In genomic region chr5:32030686-32031478, GRCh38 we compare ENCODE assay signal across 19 cellular contexts.
DNase-seq lines count a peak whose midpoint lies in the region; ATAC-seq, FAIRE-seq and TF ChIP-seq lines count a peak whose summit lies in the region.
"Had no signal": no experiment of that assay in that cellular context is flagged by ENCODE, and none has a peak within 500 bp of the region (broad histone marks: within the 10 kb centered on the region; RNA-seq: fewer than 3 reads in every experiment).

No MANE protein-coding gene starts in this region.

- no TSS peak for BruUV-seq in IMR-90 (replicated peaks; lab: Mats Ljungman, UMichigan)

- H4K5ac ChIP-seq in IMR-90 (ENCODE audit: low read depth, low read length), result no peak overlapping the region

- no peak overlapping the region for H3K27ac ChIP-seq in CD4-positive, alpha-beta T cell (ENCODE audit: low read depth, low read length)
- H3K27ac ChIP-seq in IMR-90 (ENCODE audit: insufficient read depth, low read length) (no peak overlapping the region), mesenchymal stem cell (ENCODE audit: low read length, poor library complexity, severe bottlenecking) (no peak overlapping the region)

- no peaks in the 10 kb centered on the region for H3K36me3 Mint-ChIP-seq in CD4-positive, alpha-beta T cell (ENCODE audit: low read depth)
- H3K36me3 Mint-ChIP-seq: memory B cell had no signal

- no peak for TF ChIP-seq CTCF in CD4-positive, alpha-beta T cell (IDR thresholded peaks at IDR 0.05)
- no peak for TF ChIP-seq CTCF in IMR-90 (conservative IDR thresholded peaks at IDR 0.05; ENCODE audit: low read depth, low read length)
- TF ChIP-seq CTCF in GM13977 (IDR thresholded peaks at IDR 0.05; ENCODE audit: extremely low read depth, insufficient read depth, missing control alignments), result no peak

- H3K4me1 Mint-ChIP-seq in CD4-positive, alpha-beta T cell (ENCODE audit: low read depth), result peaks cover 31% of the 10 kb centered on the region
- H3K4me1 Mint-ChIP-seq: memory B cell had no signal

- no peak overlapping the region for H3K4me3 Mint-ChIP-seq in CD4-positive, alpha-beta T cell
- H3K4me3 Mint-ChIP-seq: memory B cell, neural crest cell had no signal

- H2BK20ac ChIP-seq in IMR-90 (ENCODE audit: low read depth, low read length), result no peak overlapping the region

- H3K23ac ChIP-seq in IMR-90 (ENCODE audit: low read depth, low read length), result no peak overlapping the region
- no peak overlapping the region for H3K23ac ChIP-seq in mesenchymal stem cell (ENCODE audit: low read length in 2 of 2)

- H2BK5ac ChIP-seq in IMR-90 (ENCODE audit: low read depth, low read length, poor library complexity, severe bottlenecking) (no peak overlapping the region), mesenchymal stem cell (ENCODE audit: low read depth, low read length, poor library complexity, severe bottlenecking) (no peak overlapping the region)

- no peaks in the 10 kb centered on the region for H3K9me1 ChIP-seq in IMR-90 (ENCODE audit: insufficient read depth, low read length)

- H3K36me3 ChIP-seq in IMR-90 (ENCODE audit: control insufficient read depth, insufficient read depth, low read length) (no peaks in the 10 kb centered on the region), mesenchymal stem cell (ENCODE audit: control insufficient read depth in 1 of 2, insufficient read depth in 2 of 2, low read depth in 1 of 2, low read length in 2 of 2) (no peaks in the 10 kb centered on the region)
- H3K36me3 ChIP-seq: BE2C had no signal

- no peak overlapping the region for H2AK9ac ChIP-seq in IMR-90 (replicated peaks; ENCODE audit: low read depth, low read length, poor library complexity)

- CTCF ChIA-PET in CD4-positive, alpha-beta T cell (lab: Charles Lee), result no interaction called here
- CTCF ChIA-PET in IMR-90 (lab: Yijun Ruan, JAX), result no interaction called here

- H2BK120ac ChIP-seq in IMR-90 (ENCODE audit: low read depth, low read length) (no peak overlapping the region), mesenchymal stem cell (ENCODE audit: low read depth, low read length) (no peak overlapping the region)

- H3K4me2 ChIP-seq in IMR-90 (ENCODE audit: low read depth, low read length), result no peak overlapping the region
- no peak overlapping the region for H3K4me2 ChIP-seq in mesenchymal stem cell (ENCODE audit: low read length, poor library complexity, severe bottlenecking)

- H4K20me1 ChIP-seq in IMR-90 (ENCODE audit: insufficient read depth, low read length), result no peaks in the 10 kb centered on the region; the same call in 1 of the 2 replicates

- H3K4ac ChIP-seq in IMR-90 (ENCODE audit: low read depth, low read length) (no peak overlapping the region), mesenchymal stem cell (ENCODE audit: low read depth in 1 of 2, low read length in 2 of 2) (no peak overlapping the region)

- 88% methylated on average over 1 of the region's 9 CpGs; no CpG with 5 or more reads in 1 of the 2 experiments for WGBS in IMR-90 (ENCODE audit: extremely low coverage in 2 of 2, insufficient read length in 1 of 2), 2 experiments
- 69% methylated on average over 9 of the region's 9 CpGs for WGBS in mesenchymal stem cell

- H2BK15ac ChIP-seq in IMR-90 (ENCODE audit: low read depth, low read length), result no peak overlapping the region
- no peak overlapping the region for H2BK15ac ChIP-seq in mesenchymal stem cell (ENCODE audit: low read depth, poor library complexity, severe bottlenecking)

- no peak overlapping the region for H2AFZ ChIP-seq in IMR-90 (replicated peaks; ENCODE audit: low read length, poor library complexity)
- H2AFZ ChIP-seq in mesenchymal stem cell (ENCODE audit: low read depth, low read length), result no peak overlapping the region

- H3K4me1 ChIP-seq in IMR-90 (ENCODE audit: control insufficient read depth, insufficient read depth, low read length), result peaks cover 2% of the 10 kb centered on the region
- peaks cover 2% of the 10 kb centered on the region for H3K4me1 ChIP-seq in mesenchymal stem cell (ENCODE audit: control insufficient read depth, insufficient read depth, low read depth, low read length)
- H3K4me1 ChIP-seq: BE2C had no signal

- POLR2A ChIA-PET in CD4-positive, alpha-beta T cell (lab: Charles Lee), result no interaction called here
- POLR2A ChIA-PET in IMR-90 (lab: Charles Lee; ENCODE audit: unreplicated experiment), result no interaction called here

- no peaks in the 10 kb centered on the region for H3K27me3 Mint-ChIP-seq in CD4-positive, alpha-beta T cell

- H2BK12ac ChIP-seq in mesenchymal stem cell (ENCODE audit: low read length in 2 of 2), result no peak overlapping the region

- H3K14ac ChIP-seq in IMR-90 (replicated peaks; ENCODE audit: low read depth, low read length), result no peak overlapping the region
- H3K14ac ChIP-seq in mesenchymal stem cell (ENCODE audit: low read length in 2 of 2), result no peak overlapping the region

- H4K91ac ChIP-seq in IMR-90 (ENCODE audit: insufficient read depth, low read depth, low read length), result no peak overlapping the region
- H4K91ac ChIP-seq in mesenchymal stem cell (ENCODE audit: low read length), result no peak overlapping the region

- no peaks in the 10 kb centered on the region for H3K9me3 Mint-ChIP-seq in CD4-positive, alpha-beta T cell
- H3K9me3 Mint-ChIP-seq: activated T-helper 2 cell treated with anti-CD3 and anti-CD28 coated beads, Interferon-gamma antibody, Interleukin-2, Interleukin-4, amounts not matched to agents 10 μg/mL and 5 μg/mL and 100 μg/mL, durations not matched to agents 14 hours and 24 hours and 36 hours; memory B cell; neural crest cell had no signal

- no peak for DNase-seq in CD4-positive, alpha-beta T cell
- DNase-seq in IMR-90 (peak; percentile 32), cerebellar cortex (ENCODE audit: low spot score) (peak; percentile 25), mesenchymal stem cell (peak; percentile 61), GM13977 (ENCODE audit: low spot score) (no peak), NCI-H510A treated with DMSO at 0.1 percent for 48 hours (lab: John Stamatoyannopoulos, UW) (no peak), GM19239 (ENCODE audit: insufficient read length, low spot score) (no peak)
- DNase-seq: aorta; BE2C; DMS53; NCI-H1436 treated with DMSO at 0.1 percent for 48 hours; NCI-H345; stimulated activated CD4-positive, alpha-beta T cell treated with anti-CD3 and anti-CD28 coated beads, Interleukin-4, amount 100 ng/mL, for 4 hours had no signal

- H3K56ac ChIP-seq in IMR-90 (ENCODE audit: extremely low read depth, insufficient read depth, low read length), result no peak overlapping the region

- H3K79me1 ChIP-seq in IMR-90 (ENCODE audit: low read depth in 1 of 2, low read length in 2 of 2) (no peaks in the 10 kb centered on the region), mesenchymal stem cell (replicated peaks; ENCODE audit: low read length, poor library complexity, severe bottlenecking) (no peaks in the 10 kb centered on the region)

- intact Hi-C loops in CD4-positive, alpha-beta T cell (cut with DNase I, micrococcal nuclease), result no loop called here
- intact Hi-C loops in IMR-90 (cut with micrococcal nuclease), result no loop called here

- in situ Hi-C loops in IMR-90 (cut with MboI; ENCODE audit: low sequenced_read_pairs), result no loop called here
- in situ Hi-C loops in GM13977 (cut with MboI; ENCODE audit: low pct_unique_long_range_greater_than_20kb, low sequenced_read_pairs, unreplicated experiment), result no loop called here

- no peak for FAIRE-seq in GM19239 (lab: Jason Lieb, UNC)
- FAIRE-seq: K562 had no signal

- no peak for ATAC-seq in CD4-positive, alpha-beta T cell (ENCODE audit: poor library complexity)
- no peak for ATAC-seq in IMR-90 (ENCODE audit: low read depth)
- ATAC-seq in HG03342 (IDR thresholded peaks at IDR 0.05; ENCODE audit: unreplicated experiment), result no peak
- ATAC-seq: HCT116, K562 had no signal

- no peaks in the 10 kb centered on the region for H3K9me3 ChIP-seq in CD4-positive, alpha-beta T cell (ENCODE audit: control insufficient read depth, low read length)
- H3K9me3 ChIP-seq in IMR-90 (ENCODE audit: control insufficient read depth, insufficient read depth, low read length) (no peaks in the 10 kb centered on the region), mesenchymal stem cell (ENCODE audit: control insufficient read depth, low read length) (no peaks in the 10 kb centered on the region)
- H3K9me3 ChIP-seq: BE2C had no signal

- no peak overlapping the region for H4K8ac ChIP-seq in IMR-90 (ENCODE audit: low read depth in 2 of 2, low read length in 2 of 2)
- no peak overlapping the region for H4K8ac ChIP-seq in mesenchymal stem cell (ENCODE audit: low read length)

- TF ChIP-seq RAD21 in IMR-90 (IDR thresholded peaks at IDR 0.05; ENCODE audit: low read length), result no peak

- H3K4me3 ChIP-seq in IMR-90 (ENCODE audit: insufficient read depth, low read depth, low read length), result no peak overlapping the region
- no peak overlapping the region for H3K4me3 ChIP-seq in mesenchymal stem cell (ENCODE audit: insufficient read depth in 1 of 2, low read depth in 1 of 2, low read length in 2 of 2)
- H3K4me3 ChIP-seq: K562 had no signal

- dilution Hi-C loops in IMR-90 (cut with HindIII; ENCODE audit: low sequenced_read_pairs, unreplicated experiment), result no loop called here

- no peak overlapping the region for H3K18ac ChIP-seq in IMR-90 (ENCODE audit: low read depth, low read length)
- no peak overlapping the region for H3K18ac ChIP-seq in mesenchymal stem cell (ENCODE audit: low read depth in 1 of 2, low read length in 2 of 2)

- H2AK5ac ChIP-seq in IMR-90 (ENCODE audit: low read depth, low read length) (no peak overlapping the region), mesenchymal stem cell (ENCODE audit: low read length, severe bottlenecking) (no peak overlapping the region)

- peak overlapping the region; percentile 39 for H3K27ac Mint-ChIP-seq in CD4-positive, alpha-beta T cell
- H3K27ac Mint-ChIP-seq: activated T-helper 2 cell treated with anti-CD3 and anti-CD28 coated beads, Interferon-gamma antibody, Interleukin-2, Interleukin-4, amounts not matched to agents 10 μg/mL and 5 μg/mL and 100 μg/mL, durations not matched to agents 14 hours and 24 hours and 36 hours; memory B cell had no signal

- H3K9ac ChIP-seq in IMR-90 (ENCODE audit: low read depth, low read length) (no peak overlapping the region), mesenchymal stem cell (ENCODE audit: low read length) (no peak overlapping the region)

- H3K27me3 ChIP-seq in CD4-positive, alpha-beta T cell (ENCODE audit: control insufficient read depth, insufficient read depth, low read length), result no peaks in the 10 kb centered on the region
- H3K27me3 ChIP-seq in IMR-90 (ENCODE audit: control insufficient read depth, insufficient read depth, low read length), result peaks cover 3% of the 10 kb centered on the region; the same call in 1 of the 2 replicates
- peaks cover 0 to 20% of the 10 kb centered on the region in 2 experiments for H3K27me3 ChIP-seq in mesenchymal stem cell (ENCODE audit: control insufficient read depth in 1 of 2, insufficient read depth in 1 of 2, low read length in 2 of 2)
- H3K27me3 ChIP-seq: BE2C had no signal

- no peak for TF ChIP-seq POLR2A in IMR-90 (IDR thresholded peaks at IDR 0.05; ENCODE audit: low read depth, low read length)

TF ChIP-seq in IMR-90, 13 proteins besides CTCF, POLR2A, EP300 and RAD21 (continues in another document):
- no peak for TF ChIP-seq FOS (IDR thresholded peaks at IDR 0.05; ENCODE audit: low read depth, low read length)
- TF ChIP-seq NFE2L2 (IDR thresholded peaks at IDR 0.05; ENCODE audit: low read depth, low read length), result no peak
- no peak for TF ChIP-seq RFX5 (IDR thresholded peaks at IDR 0.05; ENCODE audit: low read depth, low read length)

Comparison
In these comparisons a context has a peak if more than half of its experiments do, and no peak if none do; other contexts are left out.
1. DNase-seq: peak in IMR-90 (single experiment), cerebellar cortex (single experiment) and mesenchymal stem cell (single experiment); none in CD4-positive, alpha-beta T cell (0 of 10), GM13977 (single experiment), NCI-H510A treated with DMSO at 0.1 percent for 48 hours (single experiment) and GM19239 (single experiment).